ENCODE assay signal across 8 cellular contexts in the genomic region with DNA sequence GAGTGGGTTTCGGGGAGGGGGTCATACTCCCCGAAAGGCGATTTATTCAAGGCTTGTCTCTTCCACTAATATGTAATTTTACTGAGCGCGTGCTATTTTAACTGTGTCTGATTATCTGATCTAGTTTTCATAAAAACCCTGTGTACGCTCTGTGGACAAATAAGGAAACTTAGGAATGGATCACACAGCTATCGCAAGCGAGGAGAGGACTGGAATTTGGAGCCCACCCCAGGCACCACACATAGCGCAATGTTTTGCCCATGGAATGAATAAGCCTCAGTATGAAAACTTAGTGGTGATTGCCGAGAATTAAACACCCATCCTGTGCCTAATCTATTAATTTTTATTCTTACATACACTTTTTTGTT. TPM values are rescaled to one million over a fixed set of nuclear protein-coding genes. Genes with fewer than 3 reads are reported as not detected.
DNase-seq lines count a peak whose midpoint lies in the region; ATAC-seq and TF ChIP-seq lines count a peak whose summit lies in the region.

No MANE protein-coding gene starts in this region.

- ATAC-seq in aorta (ENCODE audit: low FRiP score) (peak; percentile 19), HG03108 (IDR thresholded peaks at IDR 0.05; ENCODE audit: unreplicated experiment) (no peak), GM18519 (IDR thresholded peaks at IDR 0.05; ENCODE audit: low FRiP score, unreplicated experiment) (no peak)

- no peaks in the 10 kb centered on the region for H3K9me3 ChIP-seq in aorta (ENCODE audit: control insufficient read depth, low read length)

- H3K36me3 ChIP-seq in aorta (ENCODE audit: control insufficient read depth in 1 of 2, insufficient read depth in 2 of 2, low read length in 1 of 2): peaks cover 0 to 5% of the 10 kb centered on the region in 2 donors

- TF ChIP-seq POLR2A in NB4 (IDR thresholded peaks at IDR 0.05; ENCODE audit: extremely low read depth, insufficient read length): no peak

- peaks cover 0 to 4% of the 10 kb centered on the region in 2 donors for H3K4me1 ChIP-seq in aorta (ENCODE audit: control insufficient read depth in 1 of 2, insufficient read depth in 2 of 2, low read length in 2 of 2)

- no peak for TF ChIP-seq CTCF in NB4 (IDR thresholded peaks at IDR 0.05; ENCODE audit: low read depth, low read length)

- WGBS in aorta, 2 donors: 0 to 1% methylated on average over 10 of the region's 10 CpGs

- intact Hi-C loops in aorta (cut with DNase I): loop anchor here in 1 of 2 donors (5.0 kb wide), 1 partner anchor 75 kb away; the partner anchor contains the start of gene RCC1

- peak; percentile 63 for DNase-seq in DMS 273 (lab: John Stamatoyannopoulos, UW; ENCODE audit: unreplicated experiment)
- DNase-seq in DMS 273 treated with DMSO at 0.1 percent for 48 hours (lab: John Stamatoyannopoulos, UW): no peak
- peak; percentile 50 for DNase-seq in NB4 (ENCODE audit: low read depth)
- peak; percentile 43 for DNase-seq in cerebellar cortex (ENCODE audit: low spot score)
- peak; percentile 30 to 40 for DNase-seq in lung microvascular endothelial cell (ENCODE audit: low read depth in 2 of 2)
- no peak for DNase-seq in aorta

- H3K27me3 ChIP-seq in aorta (ENCODE audit: control insufficient read depth in 1 of 2, insufficient read depth in 2 of 2, low read length in 1 of 2): peaks cover 0 to 1% of the 10 kb centered on the region in 2 donors

- peak overlapping the region in 1 of 2 donors; percentile 87 for H3K27ac ChIP-seq in aorta (ENCODE audit: low read depth in 1 of 2, low read length in 2 of 2)

- H3K4me3 ChIP-seq in NB4 (ENCODE audit: low read depth, low read length): peak overlapping the region; percentile 100
- H3K4me3 ChIP-seq in aorta (ENCODE audit: low read length in 2 of 2): peak overlapping the region; percentile 45 to 83

RNA-seq across cellular contexts. Expression of gene RAB42, which starts 9.8 kb away (rescaled TPM):
- 3.2 and 3.9 TPM in 2 replicates for total RNA-seq in lung microvascular endothelial cell
- total RNA-seq in aorta: 1 to 10 TPM; 2.0 to 4.3 TPM
- 1 to 10 TPM; 1.1 to 3.8 TPM for polyA plus RNA-seq in aorta

RNA-seq across cellular contexts. Expression of gene TRNAU1AP, which starts 29.3 kb away (rescaled TPM):
- total RNA-seq in lung microvascular endothelial cell: 17.7 and 19.2 TPM in 2 replicates
- total RNA-seq in aorta: 10 to 100 TPM; 19.8 to 30.9 TPM
- polyA plus RNA-seq in aorta: 10 to 100 TPM; 34.9 to 39.2 TPM

Comparison
In these comparisons a context has a peak if more than half of its experiments do, and no peak if none do; other contexts are left out.
1. DNase-seq: peak in DMS 273 (single experiment), NB4 (single experiment), cerebellar cortex (single experiment) and lung microvascular endothelial cell (2 of 2); none in DMS 273 treated with DMSO at 0.1 percent for 48 hours (single experiment) and aorta (0 of 2).